ENCODE assay signal across 8 cellular contexts in genomic region chr5:90473321-90474234, GRCh38. TPM values are rescaled to one million over a fixed set of nuclear protein-coding genes. Genes with fewer than 3 reads are reported as not detected.
DNase-seq lines count a peak whose midpoint lies in the region; ATAC-seq and TF ChIP-seq lines count a peak whose summit lies in the region.

No MANE protein-coding gene starts in this region.

- H3K36me3 Mint-ChIP-seq in MCF 10A (ENCODE audit: insufficient read depth, unreplicated experiment) = peaks cover 9% of the 10 kb centered on the region
- H3K36me3 Mint-ChIP-seq in immature natural killer cell = peaks cover 4 to 15% (median 13%) of the 10 kb centered on the region in 3 donors

- H3K4me3 ChIP-seq in skin epidermis = peak overlapping the region; percentile 60 to 85 (median 73)

- POLR2A ChIA-PET in MCF 10A (lab: Yijun Ruan, JAX) = interaction anchor here (0.6 to 6.0 kb wide), 28 partner anchors 7 to 909 kb away, joined by 3 to 122 read pairs (median 5); partner anchors contain the start of genes ARRDC3, CETN3 and LYSMD3

- BruUV-seq in MCF 10A (replicated peaks; lab: Mats Ljungman, UMichigan) = no TSS peak

- CTCF ChIA-PET in MCF 10A (lab: Yijun Ruan, JAX) = interaction anchor here (0.6 to 3.5 kb wide), 9 partner anchors 10 to 944 kb away, joined by 3 to 25 read pairs (median 4); partner anchors contain the start of gene LYSMD3

- H3K4me3 Mint-ChIP-seq in MCF 10A (ENCODE audit: unreplicated experiment) (peak overlapping the region; percentile 100), immature natural killer cell (peak overlapping the region; percentile 95 to 99 (median 98))

- intact Hi-C loops in MCF 10A (cut with micrococcal nuclease) = loop anchor here (1.0 to 2.0 kb wide), 2 partner anchors 56 to 65 kb away; partner anchors contain the start of genes CETN3 and LYSMD3

- H3K27me3 Mint-ChIP-seq in MCF 10A (ENCODE audit: insufficient read depth, unreplicated experiment) = no peaks in the 10 kb centered on the region
- peaks cover 4 to 11% (median 8%) of the 10 kb centered on the region in 3 donors for H3K27me3 Mint-ChIP-seq in immature natural killer cell (ENCODE audit: low read depth in 3 of 3)

- no peak for TF ChIP-seq CTCF in MCF 10A (IDR thresholded peaks at IDR 0.05; ENCODE audit: unreplicated experiment)

- peak; percentile 17 for ATAC-seq in GM21360 (IDR thresholded peaks at IDR 0.05; ENCODE audit: unreplicated experiment)

- peaks cover 29% of the 10 kb centered on the region for H3K4me1 Mint-ChIP-seq in MCF 10A (ENCODE audit: insufficient read depth, unreplicated experiment)
- H3K4me1 Mint-ChIP-seq in immature natural killer cell = peaks cover 21 to 48% of the 10 kb centered on the region in 2 donors

- H3K27ac Mint-ChIP-seq in MCF 10A (ENCODE audit: low read depth, unreplicated experiment) (peak overlapping the region; percentile 83), immature natural killer cell (peak overlapping the region; percentile 84 to 97 (median 94))

- peak overlapping the region in 20 of 21 experiments; percentile 56 to 91 (median 84) for H3K27ac ChIP-seq in skin epidermis

- no peaks in the 10 kb centered on the region for H3K9me3 Mint-ChIP-seq in MCF 10A (ENCODE audit: unreplicated experiment)
- no peaks in the 10 kb centered on the region for H3K9me3 Mint-ChIP-seq in immature natural killer cell

- DNase-seq in DMS53 (lab: John Stamatoyannopoulos, UW) (peak; percentile 85), HT1080 (ENCODE audit: low read depth) (peak; percentile 32), SKM-1 treated with dmso at 0.1 percent for 144 hours (lab: John Stamatoyannopoulos, UW; ENCODE audit: unreplicated experiment) (peak; percentile 18), MCF 10A (ENCODE audit: unreplicated experiment) (peak; percentile 47), immature natural killer cell (peak in 1 of 3 donors; percentile 37), globus pallidus (ENCODE audit: low spot score) (no peak)

RNA-seq across cellular contexts. Expression of gene MBLAC2, which starts 1.0 kb away (rescaled TPM):
- total RNA-seq in HT1080 (2014; rRNA removed; shearing (Covaris generic)) = 4.9 and 7.2 TPM in 2 replicates
- polyA plus RNA-seq in HT1080 (2015; cell fraction: cytosol; rRNA removed) = 6.7 and 9.1 TPM in 2 replicates
- 10.1 and 10.7 TPM in 2 replicates for polyA plus RNA-seq in HT1080 (2015; cell fraction: nucleus; rRNA removed)
- 9.1 and 9.4 TPM in 2 replicates for total RNA-seq in MCF 10A (2022)
- polyA plus RNA-seq in immature natural killer cell = 1 to 10 TPM; 2.2 to 3.1 (median 2.9) TPM

RNA-seq across cellular contexts. Expression of gene POLR3G, which starts 1.1 kb away (rescaled TPM):
- 26.6 and 34.8 TPM in 2 replicates for total RNA-seq in HT1080 (2014; rRNA removed; shearing (Covaris generic))
- 42.3 and 42.7 TPM in 2 replicates for polyA plus RNA-seq in HT1080 (2015; cell fraction: cytosol; rRNA removed)
- polyA plus RNA-seq in HT1080 (2015; cell fraction: nucleus; rRNA removed) = 22.3 and 23.8 TPM in 2 replicates
- total RNA-seq in MCF 10A (2022) = 13.2 and 13.6 TPM in 2 replicates
- 1 to 10 TPM; 1.5 to 3.5 (median 1.6) TPM for polyA plus RNA-seq in immature natural killer cell

RNA-seq across cellular contexts. Expression of gene LYSMD3, which starts 55.8 kb away (rescaled TPM):
- 5.7 and 12.1 TPM in 2 replicates for total RNA-seq in HT1080 (2014; rRNA removed; shearing (Covaris generic))
- 13.3 and 15.5 TPM in 2 replicates for polyA plus RNA-seq in HT1080 (2015; cell fraction: cytosol; rRNA removed)
- polyA plus RNA-seq in HT1080 (2015; cell fraction: nucleus; rRNA removed) = 9.0 and 11.6 TPM in 2 replicates
- total RNA-seq in MCF 10A (2022) = 25.6 and 27.4 TPM in 2 replicates
- polyA plus RNA-seq in immature natural killer cell = 10 to 100 TPM in 1 of 3 donors, 1 to 10 TPM in 2; 6.5 to 11.7 (median 9.4) TPM
